8 cellular contexts compared by ENCODE assay signal in genomic region chr11:61293869-61294716, GRCh38. TPM values are rescaled to one million over a fixed set of nuclear protein-coding genes. Genes with fewer than 3 reads are reported as not detected.
DNase-seq lines count a peak whose midpoint lies in the region; ATAC-seq and TF ChIP-seq lines count a peak whose summit lies in the region.

No MANE protein-coding gene starts in this region.

- peaks cover 12 to 32% of the 10 kb centered on the region in 2 donors for H3K4me1 ChIP-seq in neuronal stem cell (ENCODE audit: control insufficient read depth in 2 of 2, insufficient read depth in 1 of 2, low read depth in 1 of 2, low read length in 2 of 2)

- H3K27me3 ChIP-seq in neuronal stem cell (ENCODE audit: control insufficient read depth in 3 of 3, insufficient read depth in 3 of 3, low read depth in 1 of 3, low read length in 3 of 3): peaks cover 0 to 3% (median 0%) of the 10 kb centered on the region in 3 experiments

- peak overlapping the region; percentile 57 for H2AK5ac ChIP-seq in neuronal stem cell (ENCODE audit: low read depth, low read length)

- H3K9ac ChIP-seq in neuronal stem cell (ENCODE audit: low read depth, low read length, poor library complexity): peak overlapping the region; percentile 96

- no peak overlapping the region for H3K4ac ChIP-seq in neuronal stem cell (ENCODE audit: low read length)

- H4K8ac ChIP-seq in neuronal stem cell (ENCODE audit: low read depth, low read length): peak overlapping the region; percentile 87

- H3K18ac ChIP-seq in neuronal stem cell (ENCODE audit: low read length): peak overlapping the region; percentile 98

- peak overlapping the region; percentile 82 for H3K23ac ChIP-seq in neuronal stem cell (ENCODE audit: low read depth, low read length, poor library complexity)

- peak overlapping the region; percentile 63 for H2BK120ac ChIP-seq in neuronal stem cell (ENCODE audit: low read depth, low read length)

- H4K91ac ChIP-seq in neuronal stem cell (ENCODE audit: low read depth, low read length, poor library complexity): no peak overlapping the region

- H3K27ac ChIP-seq in neuronal stem cell (replicated peaks; ENCODE audit: low read length): peak overlapping the region; percentile 74

- peak overlapping the region; percentile 67 for H3K4me3 ChIP-seq in fibroblast of pulmonary artery (replicated peaks; ENCODE audit: low read depth, low read length)
- peak overlapping the region; percentile 48 to 86 for H3K4me3 ChIP-seq in neuronal stem cell (ENCODE audit: low read length in 2 of 2)

- peak overlapping the region; percentile 91 for H2BK15ac ChIP-seq in neuronal stem cell (ENCODE audit: low read length)

- H3K9me3 Mint-ChIP-seq in type B pancreatic cell: no peaks in the 10 kb centered on the region

- H3K27ac Mint-ChIP-seq in type B pancreatic cell: peak overlapping the region; percentile 84

- TF ChIP-seq CTCF in fibroblast of pulmonary artery (IDR thresholded peaks at IDR 0.05; ENCODE audit: low read length, missing control alignments) (no peak), type B pancreatic cell (conservative IDR thresholded peaks at IDR 0.05) (no peak)

- H2AFZ ChIP-seq in neuronal stem cell (ENCODE audit: low read length): peak overlapping the region; percentile 74

- WGBS in neuronal stem cell (ENCODE audit: extremely low coverage in 2 of 2, insufficient read length in 2 of 2, insufficient replicate concordance in 1 of 2), 2 donors: no CpG with 5 or more reads among the region's 60 CpGs

- H3K36me3 Mint-ChIP-seq in type B pancreatic cell: peaks cover 18% of the 10 kb centered on the region

- H2BK5ac ChIP-seq in neuronal stem cell (ENCODE audit: low read length): peak overlapping the region; percentile 85

- peaks cover 4% of the 10 kb centered on the region for H3K79me1 ChIP-seq in neuronal stem cell (ENCODE audit: low read depth, low read length)

- ATAC-seq in HG02588 (IDR thresholded peaks at IDR 0.05; ENCODE audit: unreplicated experiment): peak; percentile 36

- peaks cover 24% of the 10 kb centered on the region for H3K4me1 Mint-ChIP-seq in type B pancreatic cell (ENCODE audit: unreplicated experiment)

- H3K36me3 ChIP-seq in neuronal stem cell (replicated peaks in 1 of 2; ENCODE audit: control insufficient read depth in 2 of 2, insufficient read depth in 2 of 2, low read length in 2 of 2): peaks cover 13 to 28% of the 10 kb centered on the region in 2 donors

- H3K14ac ChIP-seq in neuronal stem cell (ENCODE audit: low read length): peak overlapping the region; percentile 97

- DNase-seq in NCI-H748 (lab: John Stamatoyannopoulos, UW; ENCODE audit: unreplicated experiment) (peak; percentile 37), NCI-H748 treated with DMSO at 0.1 percent for 48 hours (lab: John Stamatoyannopoulos, UW) (no peak), NCI-H1092 treated with DMSO at 0.1 percent for 48 hours (lab: John Stamatoyannopoulos, UW) (peak; percentile 81), fibroblast of pulmonary artery (ENCODE audit: low read depth) (peak; percentile 66), neuronal stem cell (ENCODE audit: low spot score) (peak; percentile 31), type B pancreatic cell (ENCODE audit: extremely low spot score, unreplicated experiment) (peak; percentile 75)
- peak; percentile 84 for DNase-seq in activated CD8-positive, alpha-beta memory T cell treated with anti-CD3 and anti-CD28 coated beads, Interleukin-2, amount 50 U/mL, for 48 hours

- H3K4me2 ChIP-seq in neuronal stem cell (ENCODE audit: insufficient read depth, low read length, poor library complexity, severe bottlenecking): peak overlapping the region; percentile 98

- peaks cover 0 to 3% of the 10 kb centered on the region in 2 donors for H3K9me3 ChIP-seq in neuronal stem cell (replicated peaks in 1 of 2; ENCODE audit: control insufficient read depth in 2 of 2, insufficient read depth in 1 of 2, low read depth in 1 of 2, low read length in 2 of 2)

- peak overlapping the region; percentile 90 for H3K4me3 Mint-ChIP-seq in type B pancreatic cell

- H3K27me3 Mint-ChIP-seq in type B pancreatic cell: peaks cover 17% of the 10 kb centered on the region

- peak overlapping the region; percentile 63 for H2BK12ac ChIP-seq in neuronal stem cell (ENCODE audit: low read length)

RNA-seq across cellular contexts. Expression of gene VWCE, which starts 1.0 kb away (rescaled TPM):
- polyA plus RNA-seq in neuronal stem cell (2013, experiment 1 of 2): 9.1 TPM
- 9.2 TPM for polyA plus RNA-seq in neuronal stem cell (2013, experiment 2 of 2)
- 5.4 and 20.0 TPM in 2 replicates for total RNA-seq in type B pancreatic cell (ENCODE audit: low replicate concordance)

RNA-seq across cellular contexts. Expression of gene DDB1, which starts 38.8 kb away (rescaled TPM):
- 94.2 TPM for polyA plus RNA-seq in neuronal stem cell (2013, experiment 1 of 2)
- 91.0 TPM for polyA plus RNA-seq in neuronal stem cell (2013, experiment 2 of 2)
- 234 and 279 TPM in 2 replicates for total RNA-seq in type B pancreatic cell (ENCODE audit: low replicate concordance)

RNA-seq across cellular contexts. Expression of gene TKFC, which starts 38.9 kb away (rescaled TPM):
- polyA plus RNA-seq in neuronal stem cell (2013, experiment 1 of 2): 18.6 TPM
- polyA plus RNA-seq in neuronal stem cell (2013, experiment 2 of 2): 20.1 TPM
- 66.9 and 72.6 TPM in 2 replicates for total RNA-seq in type B pancreatic cell (ENCODE audit: low replicate concordance)

RNA-seq across cellular contexts. Expression of gene PGA5, which starts 53.1 kb away (rescaled TPM):
- polyA plus RNA-seq in neuronal stem cell (2013, experiment 1 of 2): 0.61 TPM
- 0.55 TPM for polyA plus RNA-seq in neuronal stem cell (2013, experiment 2 of 2)
- total RNA-seq in type B pancreatic cell (ENCODE audit: low replicate concordance): 0.62 and 2.9 TPM in 2 replicates
